9 cellular contexts compared by ENCODE assay signal in genomic region chr14:58082491-58083098, GRCh38.
DNase-seq lines count a peak whose midpoint lies in the region; ATAC-seq and TF ChIP-seq lines count a peak whose summit lies in the region.
"Had no signal": no experiment of that assay in that cellular context is flagged by ENCODE, and none has a peak within 500 bp of the region (broad histone marks: within the 10 kb centered on the region; RNA-seq: fewer than 3 reads in every experiment).

No MANE protein-coding gene starts in this region.

- TF ChIP-seq CTCF in PC-9 (conservative IDR thresholded peaks at IDR 0.05) (no peak), osteoblast (IDR thresholded peaks at IDR 0.05; ENCODE audit: extremely low read depth, low read depth, low read length) (no peak)

- no peaks in the 10 kb centered on the region for H3K9me2 ChIP-seq in PC-9 (ENCODE audit: insufficient read depth)

- DNase-seq in Daoy (ENCODE audit: low read depth), result peak; percentile 88
- peak; percentile 35 to 54 for DNase-seq in PC-9
- DNase-seq in epithelial cell of prostate (ENCODE audit: low read depth, low spot score), result peak; percentile 45
- DNase-seq in osteoblast (ENCODE audit: insufficient read length, low spot score, missing footprints), result peak; percentile 75
- DNase-seq in cortex of kidney (lab: John Stamatoyannopoulos, UW), result no peak
- no peak for DNase-seq in NCI-H1417 treated with DMSO at 0.1 percent for 48 hours (lab: John Stamatoyannopoulos, UW)
- no peak for DNase-seq in HUDEP-2 (lab: John Stamatoyannopoulos, UW; ENCODE audit: unreplicated experiment in 76 of 76)
- DNase-seq: activated gamma-delta T cell had no signal

- H3K4me2 ChIP-seq in PC-9 (peak overlapping the region; percentile 30; the same call in 1 of the 2 replicates), osteoblast (ENCODE audit: insufficient read depth, low read length) (peak overlapping the region; percentile 69)

- no TSS peak for BruUV-seq in PC-9 (replicated peaks; lab: Mats Ljungman, UMichigan)

- H3K27me3 ChIP-seq in PC-9 (ENCODE audit: insufficient read depth, low read depth) (peaks cover 5% of the 10 kb centered on the region; the same call in 1 of the 2 replicates), osteoblast (ENCODE audit: insufficient read depth, low read length) (no peaks in the 10 kb centered on the region)

- CTCF ChIA-PET in PC-9 (lab: Charles Lee), result no interaction called here

- intact Hi-C loops in PC-9 (cut with micrococcal nuclease; ENCODE audit: unreplicated experiment), result no loop called here

- no peak overlapping the region for H3K4me3 ChIP-seq in PC-9
- peak overlapping the region; percentile 31 for H3K4me3 ChIP-seq in osteoblast (ENCODE audit: insufficient read depth, low read length)

- H4K20me1 ChIP-seq in PC-9 (ENCODE audit: insufficient read depth) (no peaks in the 10 kb centered on the region), osteoblast (ENCODE audit: insufficient read depth, low read length) (no peaks in the 10 kb centered on the region)

- H2AFZ ChIP-seq in PC-9, result no peak overlapping the region
- peak overlapping the region; percentile 64 for H2AFZ ChIP-seq in osteoblast (ENCODE audit: low read length)

- peaks cover 14% of the 10 kb centered on the region for H3K4me1 ChIP-seq in PC-9 (replicated peaks; ENCODE audit: insufficient read depth)
- H3K4me1 ChIP-seq in osteoblast (ENCODE audit: insufficient read depth, low read length), result peaks cover 29% of the 10 kb centered on the region

- H3K36me3 ChIP-seq in PC-9 (ENCODE audit: low read depth) (no peaks in the 10 kb centered on the region), osteoblast (ENCODE audit: insufficient read depth, low read length) (no peaks in the 10 kb centered on the region)

- no peaks in the 10 kb centered on the region; the same call in 1 of the 2 replicates for H3F3A ChIP-seq in PC-9 (ENCODE audit: insufficient read depth, low read depth)

- H3K27ac ChIP-seq in PC-9, result peak overlapping the region; percentile 51
- H3K27ac ChIP-seq in epithelial cell of prostate, result peak overlapping the region; percentile 74
- H3K27ac ChIP-seq in osteoblast (ENCODE audit: low read depth, low read length), result peak overlapping the region; percentile 95

- POLR2A ChIA-PET in PC-9 (lab: Charles Lee; ENCODE audit: unreplicated experiment), result no interaction called here

- H3K9me3 ChIP-seq in PC-9 (ENCODE audit: insufficient read depth, low read depth) (0 out of 2 replicates have a peak, but pooled peaks cover 4% of the 10 kb centered on the region), osteoblast (ENCODE audit: low read depth, low read length) (no peaks in the 10 kb centered on the region)

- no peak for ATAC-seq in HG02610 (IDR thresholded peaks at IDR 0.05; ENCODE audit: unreplicated experiment)

- H3K79me2 ChIP-seq in PC-9 (ENCODE audit: low read depth) (no peaks in the 10 kb centered on the region), osteoblast (ENCODE audit: insufficient read depth, low read length) (no peaks in the 10 kb centered on the region)

Comparison
In these comparisons a context has a peak if more than half of its experiments do, and no peak if none do; other contexts are left out.
1. DNase-seq: peak in Daoy (single experiment), PC-9 (2 of 2), epithelial cell of prostate (single experiment) and osteoblast (single experiment); none in cortex of kidney (single experiment), NCI-H1417 treated with DMSO at 0.1 percent for 48 hours (single experiment) and HUDEP-2 (0 of 76).
2. Peak in every context shown above with its lines, with median percentiles within 50 percentile points of each other: H3K27ac ChIP-seq.